ENCODE assay signal across 11 cellular contexts in the genomic region with DNA sequence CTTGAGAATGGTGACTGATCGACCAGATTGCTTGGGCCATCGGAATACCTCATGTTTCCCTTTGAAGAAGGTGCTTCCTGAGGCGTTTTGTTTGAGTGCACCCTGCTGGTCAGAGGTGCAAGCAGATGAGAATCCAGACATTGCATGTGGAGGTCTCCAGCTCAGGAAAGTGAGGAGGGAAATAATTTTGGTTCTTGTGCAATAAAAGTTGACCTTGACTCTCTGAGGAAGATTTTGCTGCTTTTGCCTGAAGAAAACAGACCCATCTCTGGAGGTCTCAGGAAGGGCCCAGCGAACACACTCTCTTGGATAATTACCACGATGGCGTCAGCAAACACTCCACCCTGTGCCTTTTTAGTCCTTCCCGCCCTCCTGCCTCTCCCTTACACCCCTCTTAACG.
DNase-seq lines count a peak whose midpoint lies in the region; ATAC-seq, FAIRE-seq and TF ChIP-seq lines count a peak whose summit lies in the region.
"Had no signal": no experiment of that assay in that cellular context is flagged by ENCODE, and none has a peak within 500 bp of the region (broad histone marks: within the 10 kb centered on the region; RNA-seq: fewer than 3 reads in every experiment).

No MANE protein-coding gene starts in this region.

- 36% methylated on average over 8 of the region's 8 CpGs for WGBS in K562 (ENCODE audit: insufficient coverage, low coverage, missing lambda C conversion rate)
- WGBS in liver = 81% methylated on average over 8 of the region's 8 CpGs
- WGBS in spleen, 5 donors = 76 to 88% (median 81%) methylated on average over 8 of the region's 8 CpGs

- H3K79me2 ChIP-seq in DND-41 (ENCODE audit: insufficient read depth, low read length) (no peaks in the 10 kb centered on the region), K562 (ENCODE audit: control insufficient read depth, insufficient read depth, low read length) (no peaks in the 10 kb centered on the region)

- H3K9me3 ChIP-seq in DND-41 (ENCODE audit: insufficient read depth, low read length, severe bottlenecking) (no peaks in the 10 kb centered on the region), K562 (replicated peaks; ENCODE audit: control insufficient read depth, insufficient read depth, low read depth, low read length) (no peaks in the 10 kb centered on the region), liver (ENCODE audit: control insufficient read depth in 4 of 4, low read length in 3 of 4) (no peaks in the 10 kb centered on the region), spleen (no peaks in the 10 kb centered on the region)

- H3K4me2 ChIP-seq in DND-41 (ENCODE audit: insufficient read depth, low read length) = no peak overlapping the region
- H3K4me2 ChIP-seq in K562 (ENCODE audit: insufficient read depth, low read length) = no peak overlapping the region; the same call in 1 of the 2 replicates
- H3K4me2 ChIP-seq: smooth muscle cell had no signal

- H3K4me3 ChIP-seq in DND-41 (ENCODE audit: low read depth in 1 of 2, low read length in 2 of 2) = no peak overlapping the region
- no peak overlapping the region for H3K4me3 ChIP-seq in K562
- H3K4me3 ChIP-seq in liver (ENCODE audit: low read depth in 1 of 3, low read length in 3 of 3) = no peak overlapping the region
- H3K4me3 ChIP-seq in spleen = no peak overlapping the region
- H3K4me3 ChIP-seq: smooth muscle cell had no signal

- H3K9me1 ChIP-seq in K562 (ENCODE audit: control insufficient read depth, insufficient read depth, low read length) = no peaks in the 10 kb centered on the region

- H4K20me1 ChIP-seq in DND-41 (ENCODE audit: insufficient read depth, low read length) (no peaks in the 10 kb centered on the region), K562 (replicated peaks; ENCODE audit: control insufficient read depth, insufficient read depth, low read length) (no peaks in the 10 kb centered on the region)

- POLR2A ChIA-PET in K562 (lab: Yijun Ruan, JAX) = no interaction called here

- peak; percentile 36 to 60 for TF ChIP-seq RAD21 in K562 (CRISPR knock-in tag; conservative IDR thresholded peaks at IDR 0.05 in 1 of 2, IDR thresholded peaks at IDR 0.05 in 1 of 2)
- TF ChIP-seq RAD21 in liver (IDR thresholded peaks at IDR 0.05) = peak; percentile 67 to 69

- FAIRE-seq in K562 (lab: Jason Lieb, UNC) = peak; percentile 35
- FAIRE-seq: islet of Langerhans had no signal

- H3K4me1 ChIP-seq in DND-41 (ENCODE audit: insufficient read depth, low read length) = no peaks in the 10 kb centered on the region
- peaks cover 0 to 3% of the 10 kb centered on the region in 2 experiments; a peak in 1 of 5 replicates for H3K4me1 ChIP-seq in K562 (replicated peaks in 1 of 2; ENCODE audit: control insufficient read depth in 2 of 2, insufficient read depth in 2 of 2, low read length in 2 of 2)
- no peaks in the 10 kb centered on the region for H3K4me1 ChIP-seq in liver (ENCODE audit: control insufficient read depth in 4 of 4, insufficient read depth in 4 of 4, low read length in 3 of 4)
- no peaks in the 10 kb centered on the region for H3K4me1 ChIP-seq in spleen

- H3K36me3 ChIP-seq in DND-41 (ENCODE audit: insufficient read depth, low read length) (no peaks in the 10 kb centered on the region), K562 (ENCODE audit: control insufficient read depth, insufficient read depth, low read length) (no peaks in the 10 kb centered on the region), liver (ENCODE audit: control insufficient read depth in 4 of 4, insufficient read depth in 3 of 4, low read depth in 1 of 4, low read length in 3 of 4) (peaks cover 6 to 58% (median 38%) of the 10 kb centered on the region in 4 donors), spleen (peaks cover 0 to 36% (median 14%) of the 10 kb centered on the region in 6 donors)

- H3K9ac ChIP-seq in DND-41 (ENCODE audit: low read depth, low read length) = no peak overlapping the region
- 0 out of 4 replicates have a peak overlapping the region, but pooled peaks of 1 of the 2 experiments have one; percentile 7 for H3K9ac ChIP-seq in K562 (ENCODE audit: insufficient read depth in 1 of 2, low read depth in 2 of 2, low read length in 2 of 2)
- no peak overlapping the region for H3K9ac ChIP-seq in liver (ENCODE audit: low read depth in 1 of 2, low read length in 2 of 2)

- CTCF ChIA-PET in K562 (lab: Yijun Ruan, JAX; ENCODE audit: low intra/inter-chr PET ratio) = interaction anchor here (1.2 kb wide), 1 partner anchor 139 kb away, joined by 8 read pairs; no protein-coding TSS in a partner anchor

- ATAC-seq in DND-41 (ENCODE audit: insufficient read depth, low read depth) (no peak), K562 (peak; percentile 79), HG03175 (IDR thresholded peaks at IDR 0.05; ENCODE audit: unreplicated experiment) (no peak), GM19395 (IDR thresholded peaks at IDR 0.05; ENCODE audit: unreplicated experiment) (no peak)

- BruUV-seq in K562 (replicated peaks; lab: Mats Ljungman, UMichigan) = no TSS peak

- H3K27me3 ChIP-seq in DND-41 (ENCODE audit: insufficient read depth, low read length, poor library complexity) = no peaks in the 10 kb centered on the region
- H3K27me3 ChIP-seq in K562 (ENCODE audit: control insufficient read depth in 2 of 2, insufficient read depth in 2 of 2, low read length in 2 of 2) = no peaks in the 10 kb centered on the region
- no peaks in the 10 kb centered on the region for H3K27me3 ChIP-seq in liver (ENCODE audit: control insufficient read depth in 4 of 4, insufficient read depth in 4 of 4, low read length in 3 of 4)
- no peaks in the 10 kb centered on the region for H3K27me3 ChIP-seq in spleen (replicated peaks in 1 of 7)

- TF ChIP-seq POLR2A in K562 (conservative IDR thresholded peaks at IDR 0.05) (no peak), spleen (IDR thresholded peaks at IDR 0.05) (no peak)

- intact Hi-C loops in K562 (cut with micrococcal nuclease) (loop anchor here (1.0 to 2.0 kb wide), 2 partner anchors 46 to 139 kb away; no protein-coding TSS in a partner anchor), spleen (cut with DNase I; ENCODE audit: low total_unique reads) (no loop called here)

- H2AFZ ChIP-seq in DND-41 (ENCODE audit: low read depth, low read length) = no peak overlapping the region
- peak overlapping the region; percentile 47 for H2AFZ ChIP-seq in K562 (ENCODE audit: low read depth, low read length)

- DNase-seq in DND-41 = no peak
- peak; percentile 26 for DNase-seq in LHCN-M2 (ENCODE audit: low read depth)
- DNase-seq in K562 (ENCODE audit: extremely low read depth in 1 of 4, low spot score in 3 of 4) = peak in 2 of 4 experiments; percentile 40 to 67
- DNase-seq in spleen = no peak
- DNase-seq in Ammon's horn (ENCODE audit: low spot score) = no peak

- in situ Hi-C loops in K562 (cut with MboI) = loop anchor here (5.0 kb wide), 1 partner anchor 44 kb away; no protein-coding TSS in a partner anchor

- TF ChIP-seq EP300 in K562 (IDR thresholded peaks at IDR 0.05; ENCODE audit: low read length) = no peak

- H3K27ac ChIP-seq in DND-41 (ENCODE audit: low read length) (no peak overlapping the region), K562 (ENCODE audit: extremely low read depth, low read depth, low read length) (no peak overlapping the region), liver (ENCODE audit: low read depth in 1 of 2, low read length in 2 of 2) (no peak overlapping the region), spleen (no peak overlapping the region)
- H3K27ac ChIP-seq: HL-60 had no signal

- TF ChIP-seq CTCF in DND-41 (IDR thresholded peaks at IDR 0.05; ENCODE audit: borderline replicate concordance, extremely low read depth, low read length, poor library complexity, severe bottlenecking) = peak; percentile 46
- TF ChIP-seq CTCF in K562 (IDR thresholded peaks at IDR 0.05 in 2 of 3, conservative IDR thresholded peaks at IDR 0.05 in 1 of 3; ENCODE audit: insufficient read depth in 2 of 3, low read depth in 1 of 3, low read length in 3 of 3) = peak; percentile 59 to 60 (median 59)
- TF ChIP-seq CTCF in liver (IDR thresholded peaks at IDR 0.05; ENCODE audit: low read depth, low read length, missing input control) = peak; percentile 20
- peak in 3 of 11 experiments; percentile 13 to 26 (median 19) for TF ChIP-seq CTCF in spleen (IDR thresholded peaks at IDR 0.05 in 8 of 11, conservative IDR thresholded peaks at IDR 0.05 in 3 of 11)

TF ChIP-seq in K562, 482 proteins besides CTCF, POLR2A, EP300 and RAD21 (continues in another document):
- TF ChIP-seq FOS (IDR thresholded peaks at IDR 0.05; ENCODE audit: extremely low read depth, insufficient read length) (no peak), CEBPB (tag; IDR thresholded peaks at IDR 0.05) (peak; percentile 42), SMC3 (conservative IDR thresholded peaks at IDR 0.05; ENCODE audit: insufficient read depth, low read depth, low read length) (0 out of 2 replicates have a peak, but pooled peaks have one; percentile 25), ZNF3 (CRISPR knock-in tag; IDR thresholded peaks at IDR 0.05) (no peak), CEBPG (CRISPR knock-in tag; IDR thresholded peaks at IDR 0.05) (no peak), CEBPG (tag; conservative IDR thresholded peaks at IDR 0.05 in 1 of 2, IDR thresholded peaks at IDR 0.05 in 1 of 2) (peak in 1 of 2 experiments; percentile 53; a peak in 1 of 4 replicates), HDAC6 (IDR thresholded peaks at IDR 0.05; ENCODE audit: low read depth, low read length) (no peak), ZBED1 (IDR thresholded peaks at IDR 0.05) (no peak), ZNF124 (CRISPR knock-in tag; IDR thresholded peaks at IDR 0.05) (no peak), ZNF696 (CRISPR knock-in tag; conservative IDR thresholded peaks at IDR 0.05) (no peak), NONO (IDR thresholded peaks at IDR 0.05; ENCODE audit: low read depth in 2 of 2, low read length in 1 of 2) (no peak)

TF ChIP-seq in liver, 16 proteins besides CTCF, POLR2A, EP300 and RAD21 (continues in another document):
- TF ChIP-seq FOXA1 (IDR thresholded peaks at IDR 0.05) (no peak), EGR1 (IDR thresholded peaks at IDR 0.05; ENCODE audit: low read depth in 2 of 2) (no peak), HNF4A (conservative IDR thresholded peaks at IDR 0.05) (no peak), FOXA2 (IDR thresholded peaks at IDR 0.05) (no peak), HNF4G (IDR thresholded peaks at IDR 0.05) (no peak), GABPA (IDR thresholded peaks at IDR 0.05 in 1 of 2, conservative IDR thresholded peaks at IDR 0.05 in 1 of 2) (no peak), RXRA (IDR thresholded peaks at IDR 0.05) (no peak)
- TF ChIP-seq, protein P1, sequence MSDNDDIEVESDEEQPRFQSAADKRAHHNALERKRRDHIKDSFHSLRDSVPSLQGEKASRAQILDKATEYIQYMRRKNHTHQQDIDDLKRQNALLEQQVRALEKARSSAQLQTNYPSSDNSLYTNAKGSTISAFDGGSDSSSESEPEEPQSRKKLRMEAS (IDR thresholded peaks at IDR 0.05) = no peak
- TF ChIP-seq, protein P2, sequence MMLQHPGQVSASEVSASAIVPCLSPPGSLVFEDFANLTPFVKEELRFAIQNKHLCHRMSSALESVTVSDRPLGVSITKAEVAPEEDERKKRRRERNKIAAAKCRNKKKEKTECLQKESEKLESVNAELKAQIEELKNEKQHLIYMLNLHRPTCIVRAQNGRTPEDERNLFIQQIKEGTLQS (IDR thresholded peaks at IDR 0.05) = no peak
